ENCODE assay signal across 8 cellular contexts in the genomic region with DNA sequence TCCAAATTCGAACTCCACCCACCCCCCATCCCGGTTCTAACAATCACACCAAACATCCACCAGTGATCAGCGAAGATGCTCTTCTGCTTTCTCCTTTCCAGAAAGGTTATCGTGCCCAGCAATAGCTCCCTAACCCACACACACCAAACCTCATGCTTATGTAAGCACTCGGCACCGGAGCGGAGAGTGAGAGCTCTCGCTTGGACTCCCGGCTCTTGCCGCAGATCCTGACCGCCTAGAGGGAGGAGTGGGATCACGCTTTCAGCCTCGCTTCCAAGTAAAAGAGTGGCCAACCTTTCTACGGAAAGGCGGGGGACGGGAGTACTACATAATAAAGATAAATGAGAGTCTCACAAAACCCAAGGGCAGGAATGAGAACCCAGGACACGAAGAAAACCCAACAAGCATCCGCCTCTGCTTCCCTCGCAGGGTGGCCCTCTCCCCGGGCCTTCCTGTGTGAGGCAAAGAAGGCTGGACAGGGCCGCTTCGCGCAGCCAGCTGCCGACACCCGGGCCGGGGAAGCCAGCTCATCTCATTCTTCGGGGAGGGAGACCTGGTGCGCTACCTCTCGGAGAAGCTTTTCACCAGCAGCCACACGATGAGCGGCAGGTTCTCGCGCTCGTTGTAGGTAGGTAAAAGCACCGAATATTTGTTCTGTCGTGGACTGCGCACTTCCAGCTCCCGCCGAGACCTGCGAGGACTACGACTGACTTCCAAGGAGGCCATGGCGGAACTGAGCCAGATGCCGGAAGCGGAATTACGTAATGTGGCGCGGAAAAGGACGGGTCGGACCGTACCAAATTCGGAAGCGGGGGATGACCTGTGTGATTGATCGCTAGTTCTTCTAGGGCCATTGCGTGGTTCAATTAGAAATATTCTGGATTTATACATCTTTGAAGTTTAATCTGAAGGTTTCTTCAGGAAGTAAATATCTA. TPM values are rescaled to one million over a fixed set of nuclear protein-coding genes. Genes with fewer than 3 reads are reported as not detected.
A peak's percentile ranks its signal among the peaks of the same experiment; 100 is the strongest.
DNase-seq lines count a peak whose midpoint lies in the region; ATAC-seq and TF ChIP-seq lines count a peak whose summit lies in the region.

A gene (minus strand): TSS at position 735 of the 935 bp plus-strand sequence. CDS start 9 bp downstream, at position 726.

- H2AFZ ChIP-seq in OCI-LY7 (ENCODE audit: low read length): peak within 1 kb of the TSS; percentile 85

- peak within 1 kb of the TSS; percentile 64 for H3K27ac ChIP-seq in OCI-LY7 (ENCODE audit: low read depth, low read length, poor library complexity, severe bottlenecking)
- H3K27ac ChIP-seq in mucosa of rectum (ENCODE audit: low read depth in 2 of 2, low read length in 2 of 2): peak within 1 kb of the TSS; percentile 83 to 87

- H3K4me3 ChIP-seq in OCI-LY7 (ENCODE audit: low read depth, low read length, poor library complexity, severe bottlenecking) (peak within 1 kb of the TSS; percentile 100), mucosa of rectum (ENCODE audit: low read length in 2 of 2) (peak within 1 kb of the TSS; percentile 87 to 100)

- CTCF ChIA-PET in OCI-LY7 (lab: Charles Lee; ENCODE audit: unreplicated experiment): interaction anchor here (1.7 kb wide), 1 partner anchor 29 kb away, joined by 5 read pairs; no protein-coding TSS in a partner anchor

- H3K36me3 ChIP-seq in OCI-LY7 (ENCODE audit: insufficient read depth, low read length) (peaks cover 57% of the 10 kb centered on the region), mucosa of rectum (ENCODE audit: control insufficient read depth in 2 of 2, insufficient read depth in 2 of 2, low read length in 2 of 2) (peaks cover 9 to 20% of the 10 kb centered on the region in 2 donors)

- peaks cover 77% of the 10 kb centered on the region for H3K79me2 ChIP-seq in OCI-LY7 (ENCODE audit: insufficient read depth, low read depth, low read length)

- peak; percentile 91 for DNase-seq in D341Med (ENCODE audit: low spot score)
- peak; percentile 81 for DNase-seq in HuH-7 (ENCODE audit: low spot score)
- DNase-seq in OCI-LY7 (ENCODE audit: low spot score): peak; percentile 94
- DNase-seq in activated T-cell treated with anti-CD3 and anti-CD28 coated beads for 4 hours: peak; percentile 88
- DNase-seq in erythroblast (lab: John Stamatoyannopoulos, UW): peak; percentile 97 to 99
- DNase-seq in stimulated activated CD8-positive, alpha-beta memory T cell treated with anti-CD3 and anti-CD28 coated beads, Interleukin-4, amount 100 ng/mL, for 48 hours: peak; percentile 92

- no peak for TF ChIP-seq CTCF in OCI-LY7 (conservative IDR thresholded peaks at IDR 0.05; ENCODE audit: low read length)

- H3K9ac ChIP-seq in mucosa of rectum (ENCODE audit: low read depth in 1 of 2, low read length in 2 of 2): peak within 1 kb of the TSS; percentile 89 to 98

- no peaks in the 10 kb centered on the region for H3K9me2 ChIP-seq in OCI-LY7 (ENCODE audit: insufficient read depth, low read length)

- H3K4me1 ChIP-seq in OCI-LY7 (ENCODE audit: insufficient read depth, low read length, poor library complexity, severe bottlenecking) (peaks cover 44% of the 10 kb centered on the region), mucosa of rectum (ENCODE audit: control insufficient read depth in 2 of 2, insufficient read depth in 2 of 2, low read length in 2 of 2) (peaks cover 15 to 22% of the 10 kb centered on the region in 2 donors)

- POLR2A ChIA-PET in OCI-LY7 (lab: Charles Lee): interaction anchor here (0.5 to 1.5 kb wide), 9 partner anchors 10 to 422 kb away, joined by 3 to 5 read pairs (median 4); a partner anchor contains a TSS

- no peaks in the 10 kb centered on the region for H3K27me3 ChIP-seq in mucosa of rectum (ENCODE audit: control insufficient read depth in 2 of 2, insufficient read depth in 2 of 2, low read length in 2 of 2)

- H3K4me2 ChIP-seq in OCI-LY7 (ENCODE audit: low read length): peak within 1 kb of the TSS; percentile 99

- peaks cover 45% of the 10 kb centered on the region for H4K20me1 ChIP-seq in OCI-LY7 (ENCODE audit: insufficient read depth, low read length)

- intact Hi-C loops in OCI-LY7 (cut with micrococcal nuclease; ENCODE audit: unreplicated experiment): loop anchor here (1.0 to 2.0 kb wide), 2 partner anchors 27 to 227 kb away; a partner anchor contains a TSS

- ATAC-seq in GM21447 (IDR thresholded peaks at IDR 0.05; ENCODE audit: unreplicated experiment): peak; percentile 76

- H3K9me3 ChIP-seq in OCI-LY7 (ENCODE audit: low read length) (no peaks in the 10 kb centered on the region), mucosa of rectum (ENCODE audit: control insufficient read depth in 2 of 2, low read length in 2 of 2) (no peaks in the 10 kb centered on the region)

- BruUV-seq in OCI-LY7 (replicated peaks; lab: Mats Ljungman, UMichigan): no TSS peak

- peak; percentile 98 for TF ChIP-seq POLR2A in erythroblast (IDR thresholded peaks at IDR 0.05; ENCODE audit: low read length)

RNA-seq across cellular contexts. Expression of the gene that starts here (rescaled TPM):
- 60.2 and 70.1 TPM in 2 replicates for total RNA-seq in OCI-LY7 (2014; rRNA removed; shearing (Covaris generic))
- total RNA-seq in OCI-LY7 (2022): 68.2 and 71.2 TPM in 2 replicates

Comparison
In these comparisons a context has a peak if more than half of its experiments do, and no peak if none do; other contexts are left out.
1. Peak in every context shown above with its lines: DNase-seq, ATAC-seq, H3K4me3 ChIP-seq and H3K27ac ChIP-seq.